19 cellular contexts compared by ENCODE assay signal in the genomic region with DNA sequence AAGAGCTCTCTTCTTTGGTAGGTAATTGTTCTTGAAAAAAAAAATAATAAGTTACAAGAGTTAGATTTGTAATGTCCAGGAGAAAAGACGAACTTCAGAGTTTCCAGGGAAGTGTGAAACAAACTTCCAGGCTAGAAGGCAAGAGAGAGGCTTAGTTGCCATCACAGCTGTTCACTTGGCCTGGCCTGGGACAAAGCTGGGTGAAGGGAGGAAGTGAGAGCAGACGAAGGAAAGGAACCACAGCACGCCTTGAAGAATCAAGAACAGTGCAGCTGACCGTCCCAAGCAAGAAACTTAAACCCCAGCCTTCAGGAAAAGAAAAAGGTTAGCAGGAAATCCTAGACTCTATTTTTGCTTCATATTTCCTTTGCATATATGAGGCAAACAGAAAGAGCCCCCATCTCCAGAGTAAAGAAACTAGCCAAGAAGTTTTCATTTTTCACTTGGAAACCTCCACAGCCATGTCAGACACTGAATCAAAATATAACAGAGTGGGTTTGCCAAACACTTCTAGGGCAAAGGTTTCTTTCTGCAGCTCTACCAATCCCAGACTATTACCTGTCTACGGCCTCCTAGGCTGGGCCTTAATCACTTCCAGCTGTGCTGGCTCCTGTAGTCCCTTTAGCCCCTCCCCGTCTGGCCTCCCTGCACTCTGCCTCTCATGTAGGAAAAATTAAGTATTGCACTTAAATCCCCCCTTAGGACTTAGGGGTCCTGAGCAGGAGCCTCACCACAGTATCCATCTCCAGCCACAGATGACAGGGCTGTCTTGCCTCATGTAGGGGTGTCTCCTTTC.
A peak's percentile ranks its signal among the peaks of the same experiment; 100 is the strongest.
DNase-seq lines count a peak whose midpoint lies in the region; TF ChIP-seq lines count a peak whose summit lies in the region.
"Had no signal": no experiment of that assay in that cellular context is flagged by ENCODE, and none has a peak within 500 bp of the region (broad histone marks: within the 10 kb centered on the region; RNA-seq: fewer than 3 reads in every experiment).

No MANE protein-coding gene starts in this region.

- H3K27me3 ChIP-seq in DOHH2 (ENCODE audit: control insufficient read depth, low read length) = no peaks in the 10 kb centered on the region
- H3K27me3 ChIP-seq in trophoblast cell (ENCODE audit: insufficient read depth, low read length) = no peaks in the 10 kb centered on the region
- H3K27me3 ChIP-seq in tibial artery = no peaks in the 10 kb centered on the region
- no peaks in the 10 kb centered on the region for H3K27me3 ChIP-seq in testis
- H3K27me3 ChIP-seq: stomach had no signal

- no CpG with 5 or more reads among the region's 6 CpGs for WGBS in trophoblast cell (ENCODE audit: extremely low coverage, insufficient coverage, insufficient read length)
- WGBS in testis, 2 donors = 39 to 56% methylated on average over 6 of the region's 6 CpGs

- H3K79me2 ChIP-seq in DOHH2 (ENCODE audit: control insufficient read depth, low read length) (no peaks in the 10 kb centered on the region), trophoblast cell (ENCODE audit: control insufficient read depth, insufficient read depth, low read length, poor library complexity) (no peaks in the 10 kb centered on the region)

- H3K9me3 Mint-ChIP-seq in endothelial cell (ENCODE audit: unreplicated experiment) (no peaks in the 10 kb centered on the region), nephron (no peaks in the 10 kb centered on the region)
- H3K9me3 Mint-ChIP-seq: activated CD8-positive, alpha-beta T cell treated with anti-CD3 and anti-CD28 coated beads for 36 hours; activated T-helper 1 cell treated with anti-CD3 and anti-CD28 coated beads, Interleukin-12 subunit alpha, Interleukin-12 subunit beta, Interleukin-2, Interleukin-4 antibody, amounts not matched to agents 30 ng/mL and 10 ng/mL and 1 ng/mL, durations not matched to agents 14 hours and 24 hours and 36 hours had no signal

- H3K9me2 ChIP-seq in DOHH2 (replicated peaks; ENCODE audit: control insufficient read depth, low read length) = no peaks in the 10 kb centered on the region

- DNase-seq in MV-4-11 (lab: John Stamatoyannopoulos, UW) = peak; percentile 77
- DNase-seq in endothelial cell (ENCODE audit: low spot score) = peak; percentile 7
- DNase-seq in trophoblast cell = no peak
- no peak for DNase-seq in tibial artery
- no peak for DNase-seq in dermis blood vessel endothelial cell
- DNase-seq in testis = no peak
- DNase-seq: activated CD8-positive, alpha-beta T cell treated with anti-CD3 and anti-CD28 coated beads for 36 hours; kidney; NCI-H187; NCI-H510A treated with DMSO at 0.1 percent for 48 hours; PC-9; stimulated activated CD4-positive, alpha-beta T cell treated with anti-CD3 and anti-CD28 coated beads, Interleukin-15, amount 100 ng/mL, for 24 hours; stomach; SW 1271; WERI-Rb-1 had no signal

- no peak overlapping the region for H3K14ac ChIP-seq in trophoblast cell (ENCODE audit: low read length)

- no peaks in the 10 kb centered on the region for H4K20me1 ChIP-seq in DOHH2 (ENCODE audit: control insufficient read depth, insufficient read depth, low read depth, low read length)

- H3K4me1 ChIP-seq in DOHH2 (ENCODE audit: control insufficient read depth, low read length) (peaks cover 95% of the 10 kb centered on the region), trophoblast cell (ENCODE audit: control insufficient read depth in 1 of 2, insufficient read depth in 2 of 2, low read length in 2 of 2) (peaks cover 0 to 2% of the 10 kb centered on the region in 2 experiments), tibial artery (peaks cover 0 to 21% (median 5%) of the 10 kb centered on the region in 4 donors), testis (peaks cover 5% of the 10 kb centered on the region)

- no peak overlapping the region for H2BK120ac ChIP-seq in trophoblast cell (ENCODE audit: insufficient read depth, low read length, poor library complexity)

- H3K4me3 ChIP-seq in DOHH2 (ENCODE audit: low read length) (peak overlapping the region; percentile 54), trophoblast cell (ENCODE audit: low read depth, low read length) (no peak overlapping the region), tibial artery (no peak overlapping the region), testis (no peak overlapping the region)
- H3K4me3 ChIP-seq: PC-9, stomach had no signal

- H3K27me3 Mint-ChIP-seq in endothelial cell (ENCODE audit: unreplicated experiment) (peaks cover under 1% of the 10 kb centered on the region), nephron (ENCODE audit: low read depth) (no peaks in the 10 kb centered on the region)
- H3K27me3 Mint-ChIP-seq: activated CD8-positive, alpha-beta T cell treated with anti-CD3 and anti-CD28 coated beads for 36 hours had no signal

- H2BK12ac ChIP-seq in trophoblast cell (ENCODE audit: low read length) = no peak overlapping the region

- H3K79me1 ChIP-seq in trophoblast cell (ENCODE audit: low read length) = no peaks in the 10 kb centered on the region

- H3K4ac ChIP-seq in trophoblast cell (ENCODE audit: low read depth, low read length) = no peak overlapping the region

- H4K12ac ChIP-seq in trophoblast cell (ENCODE audit: low read depth, low read length) = no peak overlapping the region

- H3K27ac ChIP-seq in DOHH2 (ENCODE audit: low read depth, low read length) (peak overlapping the region; percentile 88), trophoblast cell (ENCODE audit: low read depth, low read length) (no peak overlapping the region), tibial artery (no peak overlapping the region), testis (no peak overlapping the region)
- H3K27ac ChIP-seq: KMS-11, PC-9, stomach, WERI-Rb-1 had no signal

- H3K36me3 ChIP-seq in DOHH2 (ENCODE audit: control insufficient read depth, low read length) (peaks cover 9% of the 10 kb centered on the region; the same call in 1 of the 2 replicates), trophoblast cell (ENCODE audit: control insufficient read depth in 1 of 2, insufficient read depth in 2 of 2, low read length in 2 of 2) (no peaks in the 10 kb centered on the region), tibial artery (no peaks in the 10 kb centered on the region), testis (ENCODE audit: low read depth, missing control alignments) (no peaks in the 10 kb centered on the region)
- H3K36me3 ChIP-seq: stomach, WERI-Rb-1 had no signal

- no peak overlapping the region for H2AFZ ChIP-seq in trophoblast cell (ENCODE audit: insufficient read depth, low read length, poor library complexity)
- H2AFZ ChIP-seq: PC-9 had no signal

- H4K8ac ChIP-seq in trophoblast cell (ENCODE audit: low read depth, low read length) = no peak overlapping the region

- no peak overlapping the region for H3K18ac ChIP-seq in trophoblast cell (ENCODE audit: low read length)

- H3K4me2 ChIP-seq in DOHH2 (ENCODE audit: low read length) (peak overlapping the region; percentile 71), trophoblast cell (ENCODE audit: low read length) (no peak overlapping the region)
- H3K4me2 ChIP-seq: KMS-11, PC-9 had no signal

- H3K27ac Mint-ChIP-seq in endothelial cell (ENCODE audit: unreplicated experiment) = no peak overlapping the region
- peak overlapping the region; percentile 98 to 100 (median 99) for H3K27ac Mint-ChIP-seq in nephron
- H3K27ac Mint-ChIP-seq: activated CD8-positive, alpha-beta T cell treated with anti-CD3 and anti-CD28 coated beads for 36 hours; activated T-helper 1 cell treated with anti-CD3 and anti-CD28 coated beads, Interleukin-12 subunit alpha, Interleukin-12 subunit beta, Interleukin-2, Interleukin-4 antibody, amounts not matched to agents 30 ng/mL and 10 ng/mL and 1 ng/mL, durations not matched to agents 14 hours and 24 hours and 36 hours had no signal

- H3K36me3 Mint-ChIP-seq in endothelial cell (ENCODE audit: low read depth, unreplicated experiment) (no peaks in the 10 kb centered on the region), nephron (ENCODE audit: low read depth) (no peaks in the 10 kb centered on the region)

- H3K4me1 Mint-ChIP-seq in endothelial cell (ENCODE audit: unreplicated experiment) (peaks cover 7% of the 10 kb centered on the region), nephron (peaks cover 66% of the 10 kb centered on the region)

- no peak overlapping the region for H2BK5ac ChIP-seq in trophoblast cell (ENCODE audit: low read depth, low read length, poor library complexity)

- intact Hi-C loops in tibial artery (cut with DNase I; ENCODE audit: low total_unique reads) = no loop called here
- intact Hi-C loops in testis (cut with DNase I; ENCODE audit: low total_unique reads) = no loop called here

- no peak overlapping the region for H2AK5ac ChIP-seq in trophoblast cell (ENCODE audit: low read length)

- H3K4me3 Mint-ChIP-seq in endothelial cell (ENCODE audit: unreplicated experiment) (no peak overlapping the region), nephron (peak overlapping the region in 2 of 3 experiments; percentile 8 to 32)
- H3K4me3 Mint-ChIP-seq: activated CD8-positive, alpha-beta T cell treated with anti-CD3 and anti-CD28 coated beads for 36 hours; activated T-helper 1 cell treated with anti-CD3 and anti-CD28 coated beads, Interleukin-12 subunit alpha, Interleukin-12 subunit beta, Interleukin-2, Interleukin-4 antibody, amounts not matched to agents 30 ng/mL and 10 ng/mL and 1 ng/mL, durations not matched to agents 14 hours and 24 hours and 36 hours had no signal

- no peak overlapping the region for H3K9ac ChIP-seq in trophoblast cell (ENCODE audit: low read length)
- H3K9ac ChIP-seq: KMS-11 had no signal

- H3F3A ChIP-seq in DOHH2 (ENCODE audit: control insufficient read depth, insufficient read depth) = peaks cover 18% of the 10 kb centered on the region

- TF ChIP-seq CTCF in DOHH2 (IDR thresholded peaks at IDR 0.05; ENCODE audit: low read depth, low read length, poor library complexity, severe bottlenecking) (no peak), endothelial cell (IDR thresholded peaks at IDR 0.05; ENCODE audit: unreplicated experiment) (no peak), nephron (IDR thresholded peaks at IDR 0.05; ENCODE audit: unreplicated experiment in 3 of 3) (no peak), tibial artery (IDR thresholded peaks at IDR 0.05) (no peak), testis (IDR thresholded peaks at IDR 0.05) (no peak)

- H3K9me3 ChIP-seq in DOHH2 (ENCODE audit: control insufficient read depth, insufficient read depth, low read length) (no peaks in the 10 kb centered on the region), trophoblast cell (ENCODE audit: insufficient read depth, low read depth, low read length) (peaks cover 3% of the 10 kb centered on the region), tibial artery (no peaks in the 10 kb centered on the region), testis (no peaks in the 10 kb centered on the region)
- H3K9me3 ChIP-seq: stomach had no signal

- no peak overlapping the region for H3K23ac ChIP-seq in trophoblast cell (ENCODE audit: low read length)

- no peak for TF ChIP-seq POLR2A in testis (IDR thresholded peaks at IDR 0.05)

- no peak overlapping the region for H4K91ac ChIP-seq in trophoblast cell (ENCODE audit: low read depth, low read length)

Comparison
In these comparisons a context has a peak if more than half of its experiments do, and no peak if none do; other contexts are left out.
1. DNase-seq: peak in MV-4-11 (single experiment) and endothelial cell (single experiment); none in trophoblast cell (0 of 2), tibial artery (0 of 2), dermis blood vessel endothelial cell (single experiment) and testis (single experiment).